Comparison of ENCODE assay signal across 8 cellular contexts in genomic region chr11:47951504-47951903, GRCh38. TPM values are rescaled to one million over a fixed set of nuclear protein-coding genes. Genes with fewer than 3 reads are reported as not detected.
DNase-seq lines count a peak whose midpoint lies in the region; ATAC-seq and TF ChIP-seq lines count a peak whose summit lies in the region.
"Not testable (repeated sequence)": the region's sequence is repeated elsewhere in the genome, so short reads cannot be mapped to it uniquely, and the experiment has no call there.

No MANE protein-coding gene starts in this region.

- H3K9me3 Mint-ChIP-seq in CD14-positive monocyte; T-helper 1 cell treated with Interleukin-12 subunit alpha and Interleukin-12 subunit beta and Interleukin-4 antibody, amounts not matched to agents 30 μg/mL and 1 μg/mL, for 36 hours; activated CD8-positive, alpha-beta T cell treated with anti-CD3 and anti-CD28 coated beads, Interleukin-2, amount 10 ng/mL, durations not matched to agents 7 days and 5 days (ENCODE audit: insufficient read depth); effector memory CD8-positive, alpha-beta T cell; naive B cell; osteocyte (ENCODE audit: unreplicated experiment): not testable (repeated sequence)

- CTCF ChIA-PET in activated CD8-positive, alpha-beta T cell treated with anti-CD3 and anti-CD28 coated beads, Interleukin-2, amount 10 ng/mL, durations not matched to agents 7 days and 5 days (lab: Charles Lee): not testable (repeated sequence)

- POLR2A ChIA-PET in activated CD8-positive, alpha-beta T cell treated with anti-CD3 and anti-CD28 coated beads, Interleukin-2, amount 10 ng/mL, durations not matched to agents 7 days and 5 days (lab: Charles Lee): interaction anchor here (1.5 kb wide), 1 partner anchor 32 kb away, joined by 3 read pairs; no protein-coding TSS in a partner anchor

- ATAC-seq in activated CD8-positive, alpha-beta T cell treated with anti-CD3 and anti-CD28 coated beads, Interleukin-2, amount 10 ng/mL, durations not matched to agents 7 days and 5 days; effector memory CD8-positive, alpha-beta T cell (replicated peaks); naive B cell (ENCODE audit: low read depth in 2 of 2): not testable (repeated sequence)

- not testable (repeated sequence) for H3K4me3 ChIP-seq in HL-60 (replicated peaks; ENCODE audit: insufficient read depth, low read length)

- not testable (repeated sequence) for H3K27me3 Mint-ChIP-seq in CD14-positive monocyte (ENCODE audit: low read depth in 3 of 3); T-helper 1 cell treated with Interleukin-12 subunit alpha and Interleukin-12 subunit beta and Interleukin-4 antibody, amounts not matched to agents 30 μg/mL and 1 μg/mL, for 36 hours (ENCODE audit: low read depth); activated CD8-positive, alpha-beta T cell treated with anti-CD3 and anti-CD28 coated beads, Interleukin-2, amount 10 ng/mL, durations not matched to agents 7 days and 5 days (ENCODE audit: low read depth); effector memory CD8-positive, alpha-beta T cell; naive B cell; osteocyte (ENCODE audit: unreplicated experiment)

- not testable (repeated sequence) for H3K36me3 Mint-ChIP-seq in CD14-positive monocyte; T-helper 1 cell treated with Interleukin-12 subunit alpha and Interleukin-12 subunit beta and Interleukin-4 antibody, amounts not matched to agents 30 μg/mL and 1 μg/mL, for 36 hours (ENCODE audit: low read depth); activated CD8-positive, alpha-beta T cell treated with anti-CD3 and anti-CD28 coated beads, Interleukin-2, amount 10 ng/mL, durations not matched to agents 7 days and 5 days (ENCODE audit: low read depth); effector memory CD8-positive, alpha-beta T cell (ENCODE audit: insufficient read depth); naive B cell; osteocyte (ENCODE audit: unreplicated experiment)

- H3K27me3 ChIP-seq in HL-60 (ENCODE audit: insufficient read depth, poor library complexity, severe bottlenecking): not testable (repeated sequence)

- H3K4me3 Mint-ChIP-seq in CD14-positive monocyte: peak overlapping the region in 1 of 2 donors; percentile 13
- not testable (repeated sequence) for H3K4me3 Mint-ChIP-seq in T-helper 1 cell treated with Interleukin-12 subunit alpha and Interleukin-12 subunit beta and Interleukin-4 antibody, amounts not matched to agents 30 μg/mL and 1 μg/mL, for 36 hours; activated CD8-positive, alpha-beta T cell treated with anti-CD3 and anti-CD28 coated beads, Interleukin-2, amount 10 ng/mL, durations not matched to agents 7 days and 5 days; effector memory CD8-positive, alpha-beta T cell; osteocyte (ENCODE audit: unreplicated experiment)
- H3K4me3 Mint-ChIP-seq in naive B cell: peak overlapping the region in 4 of 8 donors; percentile 6 to 56 (median 18)

- peak; percentile 53 for DNase-seq in CD14-positive monocyte (ENCODE audit: low spot score)
- DNase-seq in HL-60 (ENCODE audit: low read depth in 1 of 2, low spot score in 1 of 2): peak; percentile 89 to 93
- peak; percentile 36 for DNase-seq in NOMO-1 treated with DMSO at 0.1 percent for 48 hours (lab: John Stamatoyannopoulos, UW; ENCODE audit: unreplicated experiment)
- DNase-seq in activated CD8-positive, alpha-beta T cell treated with anti-CD3 and anti-CD28 coated beads, Interleukin-2, amount 10 ng/mL, durations not matched to agents 7 days and 5 days; effector memory CD8-positive, alpha-beta T cell; naive B cell; osteocyte (ENCODE audit: extremely low spot score, unreplicated experiment): not testable (repeated sequence)

- peak overlapping the region; percentile 50 for H3K27ac ChIP-seq in HL-60 (replicated peaks)

- H3K4me1 Mint-ChIP-seq in CD14-positive monocyte: peaks cover 68% of the 10 kb centered on the region
- H3K4me1 Mint-ChIP-seq in T-helper 1 cell treated with Interleukin-12 subunit alpha and Interleukin-12 subunit beta and Interleukin-4 antibody, amounts not matched to agents 30 μg/mL and 1 μg/mL, for 36 hours (ENCODE audit: low read depth): peaks cover 41% of the 10 kb centered on the region
- peaks cover 56% of the 10 kb centered on the region for H3K4me1 Mint-ChIP-seq in activated CD8-positive, alpha-beta T cell treated with anti-CD3 and anti-CD28 coated beads, Interleukin-2, amount 10 ng/mL, durations not matched to agents 7 days and 5 days (ENCODE audit: low read depth)
- peaks cover 13 to 14% of the 10 kb centered on the region in 2 donors for H3K4me1 Mint-ChIP-seq in effector memory CD8-positive, alpha-beta T cell (ENCODE audit: low read depth in 2 of 2)
- H3K4me1 Mint-ChIP-seq in naive B cell: peaks cover 39 to 56% (median 47%) of the 10 kb centered on the region in 3 donors
- H3K4me1 Mint-ChIP-seq in osteocyte (ENCODE audit: unreplicated experiment): peaks cover 21% of the 10 kb centered on the region

- intact Hi-C loops in CD14-positive monocyte (cut with micrococcal nuclease): not testable (repeated sequence)

- H3K27ac Mint-ChIP-seq in CD14-positive monocyte (peak overlapping the region; percentile 83 to 95 (median 92)), naive B cell (peak overlapping the region in 4 of 6 donors; percentile 59 to 94 (median 84)), osteocyte (ENCODE audit: unreplicated experiment) (peak overlapping the region; percentile 20)
- peak overlapping the region; percentile 84 for H3K27ac Mint-ChIP-seq in T-helper 1 cell treated with Interleukin-12 subunit alpha and Interleukin-12 subunit beta and Interleukin-4 antibody, amounts not matched to agents 30 μg/mL and 1 μg/mL, for 36 hours
- H3K27ac Mint-ChIP-seq in activated CD8-positive, alpha-beta T cell treated with anti-CD3 and anti-CD28 coated beads, Interleukin-2, amount 10 ng/mL, durations not matched to agents 7 days and 5 days: peak overlapping the region; percentile 99
- peak overlapping the region; percentile 90 to 93 for H3K27ac Mint-ChIP-seq in effector memory CD8-positive, alpha-beta T cell

- TF ChIP-seq CTCF in CD14-positive monocyte (IDR thresholded peaks at IDR 0.05); HL-60 (IDR thresholded peaks at IDR 0.05; ENCODE audit: insufficient read depth, low read length); osteocyte (IDR thresholded peaks at IDR 0.05): not testable (repeated sequence)

RNA-seq across cellular contexts. Expression of gene PTPRJ, which starts 28.9 kb away (rescaled TPM):
- polyA plus RNA-seq in CD14-positive monocyte (10 to 100 TPM in 1 of 2 donors, 1 to 10 TPM in 1; 10.0 to 14.6 TPM), naive B cell (ENCODE audit: low read depth in 6 of 6) (10 to 100 TPM in 4 of 6 donors, 1 to 10 TPM in 2; 4.3 to 15.1 (median 11.6) TPM)
- total RNA-seq in activated CD8-positive, alpha-beta T cell treated with anti-CD3 and anti-CD28 coated beads, Interleukin-2, amount 10 ng/mL, durations not matched to agents 7 days and 5 days: 10 to 100 TPM; 56.5 to 62.9 TPM
- total RNA-seq in osteocyte: 16.6 and 18.6 TPM in 2 replicates

Comparison
In these comparisons a context has a peak if more than half of its experiments do, and no peak if none do; other contexts are left out.
1. H3K27ac Mint-ChIP-seq: peak in every context shown above with its lines; median percentile 99 in activated CD8-positive, alpha-beta T cell treated with anti-CD3 and anti-CD28 coated beads, Interleukin-2, amount 10 ng/mL, durations not matched to agents 7 days and 5 days; 92 in CD14-positive monocyte; 92 in effector memory CD8-positive, alpha-beta T cell; 84 in naive B cell; 84 in T-helper 1 cell treated with Interleukin-12 subunit alpha and Interleukin-12 subunit beta and Interleukin-4 antibody, amounts not matched to agents 30 μg/mL and 1 μg/mL, for 36 hours; 20 in osteocyte.